ENCODE assay signal across 9 cellular contexts in genomic region chr15:77702211-77702957, GRCh38.
DNase-seq lines count a peak whose midpoint lies in the region; ATAC-seq and TF ChIP-seq lines count a peak whose summit lies in the region.
"Had no signal": no experiment of that assay in that cellular context is flagged by ENCODE, and none has a peak within 500 bp of the region (broad histone marks: within the 10 kb centered on the region; RNA-seq: fewer than 3 reads in every experiment).

No MANE protein-coding gene starts in this region.

- POLR2A ChIA-PET in activated CD4-positive, alpha-beta T cell treated with anti-CD3 and anti-CD28 coated beads, Interleukin-2, amount 10 ng/mL, durations not matched to agents 7 days and 5 days (lab: Charles Lee), result no interaction called here
- POLR2A ChIA-PET in PC-3 (lab: Charles Lee; ENCODE audit: unreplicated experiment), result no interaction called here

- H3K4me3 Mint-ChIP-seq in activated CD4-positive, alpha-beta T cell treated with anti-CD3 and anti-CD28 coated beads, Interleukin-2, amount 10 ng/mL, durations not matched to agents 7 days and 5 days, result no peak overlapping the region
- no peak overlapping the region for H3K4me3 Mint-ChIP-seq in endodermal cell

- DNase-seq in activated CD4-positive, alpha-beta T cell treated with anti-CD3 and anti-CD28 coated beads, Interleukin-2, amount 10 ng/mL, durations not matched to agents 7 days and 5 days, result peak; percentile 21
- DNase-seq in activated CD4-positive, alpha-beta T cell treated with anti-CD3 and anti-CD28 coated beads, Interleukin-2, amount 50 U/mL, for 4 hours, result no peak
- peak; percentile 36 for DNase-seq in PC-3
- peak; percentile 95 for DNase-seq in endodermal cell
- DNase-seq in retinal pigment epithelial cell (ENCODE audit: low read depth), result peak; percentile 1
- no peak for DNase-seq in NOMO-1 treated with dmso at 0.1 percent for 144 hours (lab: John Stamatoyannopoulos, UW; ENCODE audit: unreplicated experiment)
- DNase-seq: NCI-H2107 had no signal

- ATAC-seq in PC-3 (peak; percentile 31; the same call in 1 of the 2 replicates), HG02763 (IDR thresholded peaks at IDR 0.05; ENCODE audit: unreplicated experiment) (no peak), HG02623 (IDR thresholded peaks at IDR 0.05; ENCODE audit: unreplicated experiment) (no peak)

- H3K79me2 ChIP-seq in PC-3 (ENCODE audit: low read length), result no peaks in the 10 kb centered on the region

- H3K4me2 ChIP-seq in PC-3 (ENCODE audit: low read length), result no peak overlapping the region

- H3K27me3 ChIP-seq in PC-3 (ENCODE audit: low read length) (peaks cover 20% of the 10 kb centered on the region), endodermal cell (ENCODE audit: control insufficient read depth, insufficient read depth, low read length, poor library complexity, severe bottlenecking) (no peaks in the 10 kb centered on the region)

- H3K27me3 Mint-ChIP-seq in activated CD4-positive, alpha-beta T cell treated with anti-CD3 and anti-CD28 coated beads, Interleukin-2, amount 10 ng/mL, durations not matched to agents 7 days and 5 days, result no peaks in the 10 kb centered on the region
- peaks cover 2% of the 10 kb centered on the region for H3K27me3 Mint-ChIP-seq in endodermal cell (ENCODE audit: insufficient read depth)

- no peak overlapping the region for H3K9ac ChIP-seq in PC-3 (ENCODE audit: low read length)
- no peak overlapping the region for H3K9ac ChIP-seq in endodermal cell (ENCODE audit: extremely low read depth, low read length, poor library complexity, severe bottlenecking)

- no peaks in the 10 kb centered on the region for H3K36me3 ChIP-seq in PC-3 (ENCODE audit: low read depth, low read length)
- no peaks in the 10 kb centered on the region for H3K36me3 ChIP-seq in endodermal cell (ENCODE audit: control insufficient read depth, insufficient read depth, low read length)

- H3K27ac ChIP-seq in PC-3 (ENCODE audit: low read length), result no peak overlapping the region
- H3K27ac ChIP-seq in endodermal cell (ENCODE audit: low read depth, low read length), result no peak overlapping the region

- no peaks in the 10 kb centered on the region for H3K36me3 Mint-ChIP-seq in activated CD4-positive, alpha-beta T cell treated with anti-CD3 and anti-CD28 coated beads, Interleukin-2, amount 10 ng/mL, durations not matched to agents 7 days and 5 days (ENCODE audit: low read depth)
- no peaks in the 10 kb centered on the region for H3K36me3 Mint-ChIP-seq in endodermal cell (ENCODE audit: low read depth)

- H2AFZ ChIP-seq in PC-3 (ENCODE audit: low read length), result no peak overlapping the region

- CTCF ChIA-PET in activated CD4-positive, alpha-beta T cell treated with anti-CD3 and anti-CD28 coated beads, Interleukin-2, amount 10 ng/mL, durations not matched to agents 7 days and 5 days (lab: Charles Lee), result interaction anchor here (0.8 to 1.2 kb wide), 2 partner anchors 22 to 51 kb away, joined by 3 read pairs; no protein-coding TSS in a partner anchor
- CTCF ChIA-PET in PC-3 (lab: Charles Lee), result no interaction called here

- intact Hi-C loops in PC-3 (cut with micrococcal nuclease), result no loop called here

- no peaks in the 10 kb centered on the region for H3K9me2 ChIP-seq in PC-3 (replicated peaks; ENCODE audit: low read length)

- no TSS peak for BruUV-seq in PC-3 (replicated peaks; lab: Mats Ljungman, UMichigan)

- H3K4me3 ChIP-seq in PC-3 (ENCODE audit: low read length) (no peak overlapping the region), endodermal cell (ENCODE audit: low read length) (no peak overlapping the region), retinal pigment epithelial cell (ENCODE audit: low read length) (no peak overlapping the region)

- H4K20me1 ChIP-seq in PC-3 (ENCODE audit: low read length), result no peaks in the 10 kb centered on the region

- H3K4me1 Mint-ChIP-seq in activated CD4-positive, alpha-beta T cell treated with anti-CD3 and anti-CD28 coated beads, Interleukin-2, amount 10 ng/mL, durations not matched to agents 7 days and 5 days, result no peaks in the 10 kb centered on the region
- peaks cover 4% of the 10 kb centered on the region for H3K4me1 Mint-ChIP-seq in endodermal cell

- WGBS in endodermal cell (ENCODE audit: insufficient coverage in 1 of 2, insufficient read length in 1 of 2), 2 experiments, result 14 to 27% methylated on average over 1 to 5 of the region's 5 CpGs

- H3K9me3 Mint-ChIP-seq in activated CD4-positive, alpha-beta T cell treated with anti-CD3 and anti-CD28 coated beads, Interleukin-2, amount 10 ng/mL, durations not matched to agents 7 days and 5 days, result peaks cover 3% of the 10 kb centered on the region
- H3K9me3 Mint-ChIP-seq in endodermal cell, result no peaks in the 10 kb centered on the region

- no peaks in the 10 kb centered on the region for H3K9me3 ChIP-seq in PC-3 (ENCODE audit: low read length)
- no peaks in the 10 kb centered on the region for H3K9me3 ChIP-seq in endodermal cell (ENCODE audit: control insufficient read depth, low read length)

- H3K4me1 ChIP-seq in PC-3 (ENCODE audit: insufficient read depth, low read length), result no peaks in the 10 kb centered on the region
- no peaks in the 10 kb centered on the region for H3K4me1 ChIP-seq in endodermal cell (ENCODE audit: control insufficient read depth, insufficient read depth, low read length)

- H3K27ac Mint-ChIP-seq in activated CD4-positive, alpha-beta T cell treated with anti-CD3 and anti-CD28 coated beads, Interleukin-2, amount 10 ng/mL, durations not matched to agents 7 days and 5 days, result no peak overlapping the region
- peak overlapping the region; percentile 7 for H3K27ac Mint-ChIP-seq in endodermal cell

- no peak for TF ChIP-seq CTCF in PC-3 (conservative IDR thresholded peaks at IDR 0.05; ENCODE audit: low read depth, low read length)
- no peak for TF ChIP-seq CTCF in endodermal cell (conservative IDR thresholded peaks at IDR 0.05)
- TF ChIP-seq CTCF in retinal pigment epithelial cell (conservative IDR thresholded peaks at IDR 0.05; ENCODE audit: low read depth, low read length), result no peak

- H3F3A ChIP-seq in PC-3 (ENCODE audit: low read length, unreplicated experiment), result no peaks in the 10 kb centered on the region

Comparison
In these comparisons a context has a peak if more than half of its experiments do, and no peak if none do; other contexts are left out.
1. DNase-seq: peak in activated CD4-positive, alpha-beta T cell treated with anti-CD3 and anti-CD28 coated beads, Interleukin-2, amount 10 ng/mL, durations not matched to agents 7 days and 5 days (single experiment), PC-3 (single experiment), endodermal cell (single experiment) and retinal pigment epithelial cell (single experiment); none in activated CD4-positive, alpha-beta T cell treated with anti-CD3 and anti-CD28 coated beads, Interleukin-2, amount 50 U/mL, for 4 hours (0 of 2) and NOMO-1 treated with dmso at 0.1 percent for 144 hours (single experiment).